In genomic region chr1:66342707-66343106, GRCh38 we compare ENCODE assay signal across 9 cellular contexts.
DNase-seq lines count a peak whose midpoint lies in the region; ATAC-seq and TF ChIP-seq lines count a peak whose summit lies in the region.
"Had no signal": no experiment of that assay in that cellular context is flagged by ENCODE, and none has a peak within 500 bp of the region (broad histone marks: within the 10 kb centered on the region; RNA-seq: fewer than 3 reads in every experiment).

No MANE protein-coding gene starts in this region.

- no peak overlapping the region for H2BK15ac ChIP-seq in mesendoderm (replicated peaks; ENCODE audit: low read depth)

- no peak overlapping the region for H3K23ac ChIP-seq in mesendoderm (ENCODE audit: low read length)

- no peak overlapping the region for H2AK5ac ChIP-seq in mesendoderm (ENCODE audit: low read length)

- DNase-seq in mesendoderm, result no peak
- DNase-seq in omental fat pad (ENCODE audit: low spot score), result no peak
- no peak for DNase-seq in foreskin fibroblast
- DNase-seq: lower lobe of right lung, NCI-H2029 treated with DMSO at 0.1 percent for 48 hours had no signal

- H3K4me3 ChIP-seq in mesendoderm (ENCODE audit: low read length) (no peak overlapping the region), foreskin fibroblast (ENCODE audit: low read depth in 1 of 2, low read length in 2 of 2) (no peak overlapping the region)
- H3K4me3 ChIP-seq: lower lobe of right lung had no signal

- no peak overlapping the region for H4K5ac ChIP-seq in mesendoderm (ENCODE audit: low read length)

- peak; percentile 55 for ATAC-seq in GM19395 (IDR thresholded peaks at IDR 0.05; ENCODE audit: unreplicated experiment)
- peak; percentile 32 for ATAC-seq in HG03460 (IDR thresholded peaks at IDR 0.05; ENCODE audit: unreplicated experiment)
- no peak for ATAC-seq in omental fat pad (ENCODE audit: low FRiP score)
- no peak for ATAC-seq in HG03378 (IDR thresholded peaks at IDR 0.05; ENCODE audit: unreplicated experiment)
- ATAC-seq: lower lobe of right lung had no signal

- no peak overlapping the region for H2BK120ac ChIP-seq in mesendoderm (ENCODE audit: low read depth, low read length)

- no peak overlapping the region for H2BK5ac ChIP-seq in mesendoderm (ENCODE audit: low read length)

- H3K27ac ChIP-seq in mesendoderm (ENCODE audit: low read depth, low read length), result no peak overlapping the region
- H3K27ac ChIP-seq: lower lobe of right lung had no signal

- H3K79me2 ChIP-seq in mesendoderm (ENCODE audit: control insufficient read depth, insufficient read depth, low read length), result peaks cover 10% of the 10 kb centered on the region

- peak overlapping the region; percentile 5 for H3K56ac ChIP-seq in mesendoderm (ENCODE audit: low read length)

- H4K8ac ChIP-seq in mesendoderm (ENCODE audit: low read depth, low read length), result no peak overlapping the region

- TF ChIP-seq CTCF in GM12872 (IDR thresholded peaks at IDR 0.05; ENCODE audit: insufficient read depth, low read depth, low read length) (0 out of 3 replicates have a peak, but pooled peaks have one; percentile 5), omental fat pad (IDR thresholded peaks at IDR 0.05) (no peak), foreskin fibroblast (IDR thresholded peaks at IDR 0.05; ENCODE audit: low read depth, low read length) (no peak)

- no peak overlapping the region for H3K4me2 ChIP-seq in mesendoderm (ENCODE audit: low read length)

- peaks cover 6% of the 10 kb centered on the region for H3K4me1 ChIP-seq in mesendoderm (ENCODE audit: control insufficient read depth, low read depth, low read length)

- H3K27me3 ChIP-seq in mesendoderm (ENCODE audit: insufficient read depth, low read length, poor library complexity), result no peaks in the 10 kb centered on the region

- no CpG with 5 or more reads among the region's 7 CpGs for WGBS in mesendoderm (ENCODE audit: extremely low coverage, insufficient coverage, low lambda C conversion rate)

- H3K18ac ChIP-seq in mesendoderm (ENCODE audit: low read length), result no peak overlapping the region

- H3K36me3 ChIP-seq in mesendoderm (ENCODE audit: control insufficient read depth, insufficient read depth, low read length), result no peaks in the 10 kb centered on the region
- H3K36me3 ChIP-seq: lower lobe of right lung had no signal

- no peak overlapping the region for H3K4ac ChIP-seq in mesendoderm (ENCODE audit: low read depth, low read length)

- H3K9ac ChIP-seq in mesendoderm (ENCODE audit: low read length), result no peak overlapping the region

- no peaks in the 10 kb centered on the region for H3K79me1 ChIP-seq in mesendoderm (ENCODE audit: low read length)

Comparison
In these comparisons a context has a peak if more than half of its experiments do, and no peak if none do; other contexts are left out.
1. ATAC-seq: peak in GM19395 (single experiment) and HG03460 (single experiment); none in omental fat pad (single experiment) and HG03378 (single experiment).